11 cellular contexts compared by ENCODE assay signal in the genomic region with DNA sequence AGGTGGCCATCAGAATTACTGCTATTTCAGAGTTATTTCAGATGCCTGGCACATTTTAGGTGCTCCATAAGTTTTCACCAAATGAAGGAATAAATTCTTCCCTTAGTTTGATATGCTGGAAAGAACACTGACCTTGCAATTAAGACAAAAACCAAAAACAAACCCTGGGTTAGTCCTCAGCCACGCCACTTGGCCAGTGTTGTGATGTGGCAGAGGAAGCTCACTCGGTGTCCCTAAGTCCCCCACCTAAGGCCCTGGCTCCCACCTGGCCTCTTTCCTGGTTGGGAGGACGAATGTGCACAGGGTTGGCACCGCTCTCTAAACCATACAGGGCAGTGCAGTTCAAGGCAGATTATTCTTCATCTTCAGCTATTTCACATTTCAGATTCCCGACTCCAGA. TPM values are rescaled to one million over a fixed set of nuclear protein-coding genes. Genes with fewer than 3 reads are reported as not detected.
"Had no signal": no experiment of that assay in that cellular context is flagged by ENCODE, and none has a peak within 500 bp of the region (broad histone marks: within the 10 kb centered on the region; RNA-seq: fewer than 3 reads in every experiment).

No MANE protein-coding gene starts in this region.

- H3K36me3 Mint-ChIP-seq: IgD-negative memory B cell had no signal

- H3K4me1 ChIP-seq: HAP-1 had no signal

- H3K27ac Mint-ChIP-seq: HFFc6, IgD-negative memory B cell had no signal

- H3K4me3 Mint-ChIP-seq: HFFc6, IgD-negative memory B cell had no signal

- H3K27ac ChIP-seq: GM23248, HL-60 had no signal

- DNase-seq: GM23248, GOT3, H7, HFFc6 had no signal

- H3K9ac ChIP-seq: GM23248 had no signal

- H3K9me3 Mint-ChIP-seq: HFFc6 had no signal

- H3K4me3 ChIP-seq: GM23248, HAP-1 had no signal

- H3K36me3 ChIP-seq: HAP-1 had no signal

- ATAC-seq: HCT116, HepG2 had no signal

- H3K9me3 ChIP-seq: HAP-1 had no signal

RNA-seq across cellular contexts. Expression of gene FGF23, which starts 13.7 kb away (rescaled TPM):
- total RNA-seq: GM23248, H4, HepG2, HFFc6, HT1080 had no signal
- polyA plus RNA-seq: GM23248, HepG2, IgD-negative memory B cell had no signal

RNA-seq across cellular contexts. Expression of gene FGF6, which starts 52.4 kb away (rescaled TPM):
- total RNA-seq: GM23248, H4, H7, HepG2, HFFc6, HT1080 had no signal
- polyA plus RNA-seq: GM23248, HepG2, IgD-negative memory B cell had no signal
